ENCODE assay signal across 8 cellular contexts in the genomic region with DNA sequence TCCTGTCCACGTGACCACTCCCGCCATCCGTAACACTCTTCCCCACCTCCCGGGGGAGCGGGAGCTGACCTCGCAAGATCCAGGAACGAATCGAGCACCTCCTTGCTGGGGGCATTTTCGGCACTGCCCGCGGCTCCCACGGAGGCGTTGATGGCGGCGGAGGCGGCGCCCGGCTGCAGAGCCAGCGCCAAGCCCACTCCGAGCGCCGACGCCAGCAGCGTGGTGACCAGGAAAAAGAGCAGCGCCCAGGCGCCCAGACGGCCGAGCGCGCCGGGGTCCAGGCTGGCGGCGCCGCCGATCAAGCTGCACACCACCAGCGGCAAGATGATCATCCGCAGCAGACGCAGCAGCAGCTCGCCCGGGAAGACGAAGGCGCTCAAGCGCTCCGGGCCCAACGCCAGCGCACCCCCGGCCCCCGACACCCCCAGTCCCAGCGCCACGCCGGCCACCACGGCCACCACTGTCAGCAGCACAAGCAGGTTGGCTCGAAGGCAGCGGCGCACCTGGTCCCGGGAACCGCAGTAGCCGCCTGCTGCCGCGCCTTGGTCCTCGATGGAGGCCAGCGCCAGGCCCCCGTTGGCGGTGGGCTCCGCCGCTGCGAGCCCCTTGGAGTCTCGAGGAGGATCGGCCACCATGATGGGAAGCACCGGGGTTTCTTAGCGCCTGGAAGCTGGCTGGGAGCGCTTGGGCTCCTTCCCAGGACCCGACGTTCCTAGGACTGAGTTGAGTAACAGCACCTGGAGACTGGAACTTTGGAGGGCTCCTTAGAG. TPM values are rescaled to one million over a fixed set of nuclear protein-coding genes. Genes with fewer than 3 reads are reported as not detected.
DNase-seq lines count a peak whose midpoint lies in the region; ATAC-seq and TF ChIP-seq lines count a peak whose summit lies in the region.

No MANE protein-coding gene starts in this region.

- peak overlapping the region; percentile 53 to 54 (median 54) for H3K4me3 ChIP-seq in right lobe of liver

- peaks cover 50% of the 10 kb centered on the region for H3K4me1 Mint-ChIP-seq in dendritic cell treated with granulocyte-macrophage colony-stimulating factor and Interleukin-4, amounts not matched to agents 40 ng/mL and 50 ng/mL, for 4 days (ENCODE audit: low read depth)

- peak overlapping the region; percentile 85 for H3K4me3 Mint-ChIP-seq in dendritic cell treated with granulocyte-macrophage colony-stimulating factor and Interleukin-4, amounts not matched to agents 40 ng/mL and 50 ng/mL, for 4 days

- peak overlapping the region; percentile 90 for H3K27ac Mint-ChIP-seq in dendritic cell treated with granulocyte-macrophage colony-stimulating factor and Interleukin-4, amounts not matched to agents 40 ng/mL and 50 ng/mL, for 4 days

- H3K9me3 ChIP-seq in KOPT-K1 (ENCODE audit: insufficient read depth, low read length, poor library complexity, severe bottlenecking): no peaks in the 10 kb centered on the region
- H3K9me3 ChIP-seq in right lobe of liver: no peaks in the 10 kb centered on the region

- TF ChIP-seq CTCF in right lobe of liver (IDR thresholded peaks at IDR 0.05): no peak

- TF ChIP-seq POLR2A in right lobe of liver (IDR thresholded peaks at IDR 0.05): no peak

- H3K27me3 Mint-ChIP-seq in dendritic cell treated with granulocyte-macrophage colony-stimulating factor and Interleukin-4, amounts not matched to agents 40 ng/mL and 50 ng/mL, for 4 days: peaks cover 4% of the 10 kb centered on the region

- peaks cover 0 to 14% (median 0%) of the 10 kb centered on the region in 4 donors for H3K4me1 ChIP-seq in right lobe of liver

- ATAC-seq in right lobe of liver (peak; percentile 2 to 12 (median 11)), GM18909 (IDR thresholded peaks at IDR 0.05; ENCODE audit: poor library complexity, unreplicated experiment) (no peak)

- intact Hi-C loops in dendritic cell treated with granulocyte-macrophage colony-stimulating factor and Interleukin-4, amounts not matched to agents 40 ng/mL and 50 ng/mL, for 4 days (cut with micrococcal nuclease): loop anchor here (2.0 kb wide), 1 partner anchor 37 kb away; no protein-coding TSS in a partner anchor
- intact Hi-C loops in right lobe of liver (cut with DNase I): no loop called here

- H3K27ac ChIP-seq in KOPT-K1 (ENCODE audit: low read depth, low read length, poor library complexity, severe bottlenecking) (peak overlapping the region; percentile 93), right lobe of liver (peak overlapping the region; percentile 62 to 83 (median 71))

- WGBS in right lobe of liver (ENCODE audit: insufficient coverage, low coverage, low lambda C conversion rate, missing lambda C conversion rate): under 1% methylated on average over 8 of the region's 74 CpGs

- no peaks in the 10 kb centered on the region for H3K9me3 Mint-ChIP-seq in dendritic cell treated with granulocyte-macrophage colony-stimulating factor and Interleukin-4, amounts not matched to agents 40 ng/mL and 50 ng/mL, for 4 days

- H3K36me3 ChIP-seq in KOPT-K1 (ENCODE audit: insufficient read depth, low read length): peaks cover 37% of the 10 kb centered on the region
- no peaks in the 10 kb centered on the region for H3K36me3 ChIP-seq in right lobe of liver

- peaks cover 49% of the 10 kb centered on the region for H3K36me3 Mint-ChIP-seq in dendritic cell treated with granulocyte-macrophage colony-stimulating factor and Interleukin-4, amounts not matched to agents 40 ng/mL and 50 ng/mL, for 4 days (ENCODE audit: low read depth)

- H3K27me3 ChIP-seq in right lobe of liver: no peaks in the 10 kb centered on the region

- DNase-seq in DMS 273 treated with DMSO at 0.1 percent for 48 hours (lab: John Stamatoyannopoulos, UW) (peak; percentile 44), UCSD-AML1 (lab: John Stamatoyannopoulos, UW; ENCODE audit: unreplicated experiment) (peak; percentile 58), right lobe of liver (peak in 2 of 3 donors; percentile 58 to 62), NCI-H187 treated with DMSO at 0.1 percent for 48 hours (lab: John Stamatoyannopoulos, UW) (no peak)
- DNase-seq in stimulated activated CD8-positive, alpha-beta memory T cell treated with anti-CD3 and anti-CD28 coated beads, Interleukin-4, amount 100 ng/mL, for 48 hours: peak; percentile 56

RNA-seq across cellular contexts. Expression of a gene that starts 0.9 kb away (rescaled TPM):
- 1 to 10 TPM; 1.8 to 8.0 (median 4.4) TPM for total RNA-seq in right lobe of liver

RNA-seq across cellular contexts. Expression of a gene that starts 41.3 kb away (rescaled TPM):
- 10 to 100 TPM; 16.9 to 28.1 (median 23.7) TPM for total RNA-seq in right lobe of liver

RNA-seq across cellular contexts. Expression of a gene that starts 41.7 kb away (rescaled TPM):
- 1 to 10 TPM; 5.8 to 9.5 (median 7.4) TPM for total RNA-seq in right lobe of liver
